In genomic region chr14:103623883-103624482, GRCh38 we compare ENCODE assay signal across 2 cellular contexts.
TF ChIP-seq lines count a peak whose summit lies in the region.

No MANE protein-coding gene starts in this region.

TF ChIP-seq in A549, 52 proteins besides CTCF, POLR2A, EP300 and RAD21 (continued from another document):
- TF ChIP-seq ELK1 (IDR thresholded peaks at IDR 0.05; ENCODE audit: low read depth, low read length) (no peak), ZFP36 (IDR thresholded peaks at IDR 0.05; ENCODE audit: borderline replicate concordance, partially characterized antibody) (no peak)

TF ChIP-seq in GM23338, 12 proteins besides CTCF, POLR2A, EP300 and RAD21 (continued from another document):
- TF ChIP-seq ZNF462 (CRISPR knock-in tag; IDR thresholded peaks at IDR 0.05) (no peak), POLR2AphosphoS5 (IDR thresholded peaks at IDR 0.05; ENCODE audit: low read depth) (no peak), NANOG (IDR thresholded peaks at IDR 0.05; ENCODE audit: borderline replicate concordance) (no peak), CREB1 (CRISPR knock-in tag; IDR thresholded peaks at IDR 0.05; ENCODE audit: low read depth) (no peak), EZH2 (IDR thresholded peaks at IDR 0.05; ENCODE audit: low read depth, unreplicated experiment) (no peak), ETS1 (IDR thresholded peaks at IDR 0.05) (no peak), ZNF114 (CRISPR knock-in tag; IDR thresholded peaks at IDR 0.05) (no peak), JUNB (IDR thresholded peaks at IDR 0.05; ENCODE audit: unreplicated experiment) (no peak)
